14 cellular contexts compared by ENCODE assay signal in the genomic region with DNA sequence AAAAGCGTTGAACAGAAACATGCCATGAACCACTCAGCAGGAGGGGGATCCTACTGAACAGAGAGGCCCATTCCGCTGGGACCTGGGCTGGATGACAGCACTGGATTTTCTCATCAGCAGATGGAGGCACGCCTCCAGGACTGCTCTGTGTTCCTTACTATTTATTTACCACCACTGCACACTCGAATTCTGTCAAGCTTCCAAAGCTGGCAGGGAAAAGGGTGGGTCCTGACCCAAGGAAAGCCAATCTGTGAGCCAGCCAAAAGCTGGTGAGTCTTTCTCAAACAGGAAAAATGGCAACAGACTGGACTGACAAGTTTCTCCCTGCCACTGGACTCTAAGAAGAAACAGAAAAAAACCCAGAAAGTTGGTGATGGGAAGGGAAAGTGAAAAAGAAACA. TPM values are rescaled to one million over a fixed set of nuclear protein-coding genes. Genes with fewer than 3 reads are reported as not detected.
DNase-seq lines count a peak whose midpoint lies in the region; ATAC-seq and TF ChIP-seq lines count a peak whose summit lies in the region.
"Had no signal": no experiment of that assay in that cellular context is flagged by ENCODE, and none has a peak within 500 bp of the region (broad histone marks: within the 10 kb centered on the region; RNA-seq: fewer than 3 reads in every experiment).

No MANE protein-coding gene starts in this region.

- H3K27me3 Mint-ChIP-seq in CD4-positive, CD25-positive, alpha-beta regulatory T cell: no peaks in the 10 kb centered on the region
- no peaks in the 10 kb centered on the region for H3K27me3 Mint-ChIP-seq in activated naive CD8-positive, alpha-beta T cell treated with anti-CD3 and anti-CD28 coated beads, Interleukin-2, amount 10 ng/mL, durations not matched to agents 7 days and 5 days

- no peak for TF ChIP-seq CTCF in mucosa of descending colon (IDR thresholded peaks at IDR 0.05)

- in situ Hi-C loops in G401 (cut with HindIII; ENCODE audit: low sequenced_read_pairs): no loop called here

- peaks cover 4% of the 10 kb centered on the region for H3K4me1 ChIP-seq in CD4-positive, CD25-positive, alpha-beta regulatory T cell (ENCODE audit: control insufficient read depth, insufficient read depth, low read length, poor library complexity, severe bottlenecking)
- no peaks in the 10 kb centered on the region for H3K4me1 ChIP-seq in mucosa of descending colon (ENCODE audit: low read depth)

- intact Hi-C loops in mucosa of descending colon (cut with DNase I, micrococcal nuclease): no loop called here

- no peak for ATAC-seq in CD4-positive, CD25-positive, alpha-beta regulatory T cell (ENCODE audit: low read depth in 2 of 2)
- ATAC-seq in activated naive CD8-positive, alpha-beta T cell treated with anti-CD3 and anti-CD28 coated beads, Interleukin-2, amount 10 ng/mL, durations not matched to agents 7 days and 5 days (ENCODE audit: low read depth): no peak
- ATAC-seq in mucosa of descending colon (peak; percentile 61), GM19324 (IDR thresholded peaks at IDR 0.05; ENCODE audit: low FRiP score, unreplicated experiment) (no peak), GM18517 (IDR thresholded peaks at IDR 0.05; ENCODE audit: unreplicated experiment) (no peak)
- ATAC-seq: GM23338 had no signal

- H3K4me3 Mint-ChIP-seq in CD4-positive, CD25-positive, alpha-beta regulatory T cell: no peak overlapping the region
- H3K4me3 Mint-ChIP-seq in activated naive CD8-positive, alpha-beta T cell treated with anti-CD3 and anti-CD28 coated beads, Interleukin-2, amount 10 ng/mL, durations not matched to agents 7 days and 5 days: no peak overlapping the region
- H3K4me3 Mint-ChIP-seq: GM23338, nephron progenitor cell had no signal

- H3K27me3 ChIP-seq in CD4-positive, CD25-positive, alpha-beta regulatory T cell (ENCODE audit: control insufficient read depth, insufficient read depth, low read length): no peaks in the 10 kb centered on the region

- peaks cover 35 to 62% (median 46%) of the 10 kb centered on the region in 4 donors for H3K4me1 Mint-ChIP-seq in CD4-positive, CD25-positive, alpha-beta regulatory T cell
- peaks cover 28% of the 10 kb centered on the region for H3K4me1 Mint-ChIP-seq in activated naive CD8-positive, alpha-beta T cell treated with anti-CD3 and anti-CD28 coated beads, Interleukin-2, amount 10 ng/mL, durations not matched to agents 7 days and 5 days
- H3K4me1 Mint-ChIP-seq: GM23338, nephron progenitor cell had no signal

- H3K4me3 ChIP-seq in CD4-positive, CD25-positive, alpha-beta regulatory T cell (ENCODE audit: low read depth, low read length): no peak overlapping the region
- no peak overlapping the region for H3K4me3 ChIP-seq in mucosa of descending colon
- H3K4me3 ChIP-seq: GM23338 had no signal

- peaks cover 0 to 1% (median 0%) of the 10 kb centered on the region in 7 donors for H3K9me3 Mint-ChIP-seq in CD4-positive, CD25-positive, alpha-beta regulatory T cell
- H3K9me3 Mint-ChIP-seq in activated naive CD8-positive, alpha-beta T cell treated with anti-CD3 and anti-CD28 coated beads, Interleukin-2, amount 10 ng/mL, durations not matched to agents 7 days and 5 days: no peaks in the 10 kb centered on the region
- H3K9me3 Mint-ChIP-seq: GM23338, nephron progenitor cell had no signal

- peaks cover 89% of the 10 kb centered on the region for H3K36me3 ChIP-seq in CD4-positive, CD25-positive, alpha-beta regulatory T cell (ENCODE audit: control insufficient read depth, insufficient read depth, low read length)
- H3K36me3 ChIP-seq in mucosa of descending colon (ENCODE audit: low read depth): no peaks in the 10 kb centered on the region

- no peak for DNase-seq in CD4-positive, CD25-positive, alpha-beta regulatory T cell
- DNase-seq in G401 (ENCODE audit: low spot score): peak; percentile 35
- no peak for DNase-seq in activated naive CD8-positive, alpha-beta T cell treated with anti-CD3 and anti-CD28 coated beads, Interleukin-2, amount 10 ng/mL, durations not matched to agents 7 days and 5 days
- DNase-seq in mucosa of descending colon: peak in 1 of 3 donors; percentile 16
- DNase-seq in Kasumi-1 (lab: John Stamatoyannopoulos, UW): no peak
- no peak for DNase-seq in COLO829 (ENCODE audit: low spot score)
- DNase-seq: activated CD4-positive, alpha-beta T cell treated with anti-CD3 and anti-CD28 coated beads for 1 hour; activated naive CD4-positive, alpha-beta T cell treated with anti-CD3 and anti-CD28 coated beads, Interleukin-2, amount 50 U/mL, for 16 hours; NCI-H774; nephron progenitor cell; SK-N-SH had no signal

- peaks cover 54% of the 10 kb centered on the region for H3K36me3 Mint-ChIP-seq in CD4-positive, CD25-positive, alpha-beta regulatory T cell
- peaks cover 58% of the 10 kb centered on the region for H3K36me3 Mint-ChIP-seq in activated naive CD8-positive, alpha-beta T cell treated with anti-CD3 and anti-CD28 coated beads, Interleukin-2, amount 10 ng/mL, durations not matched to agents 7 days and 5 days

- POLR2A ChIA-PET in activated naive CD8-positive, alpha-beta T cell treated with anti-CD3 and anti-CD28 coated beads, Interleukin-2, amount 10 ng/mL, durations not matched to agents 7 days and 5 days (lab: Charles Lee): no interaction called here

- H3K27ac ChIP-seq in CD4-positive, CD25-positive, alpha-beta regulatory T cell (ENCODE audit: insufficient read depth, low read length, poor library complexity, severe bottlenecking): no peak overlapping the region

- H3K9me3 ChIP-seq in CD4-positive, CD25-positive, alpha-beta regulatory T cell (ENCODE audit: control insufficient read depth in 2 of 2, low read length in 2 of 2): no peaks in the 10 kb centered on the region
- no peaks in the 10 kb centered on the region for H3K9me3 ChIP-seq in mucosa of descending colon
- H3K9me3 ChIP-seq: SK-N-SH had no signal

- peak overlapping the region; percentile 40 to 72 (median 45) for H3K27ac Mint-ChIP-seq in CD4-positive, CD25-positive, alpha-beta regulatory T cell
- H3K27ac Mint-ChIP-seq in activated naive CD8-positive, alpha-beta T cell treated with anti-CD3 and anti-CD28 coated beads, Interleukin-2, amount 10 ng/mL, durations not matched to agents 7 days and 5 days: peak overlapping the region; percentile 82
- H3K27ac Mint-ChIP-seq: GM23338, nephron progenitor cell had no signal

RNA-seq across cellular contexts. Expression of a gene that starts 37.8 kb away (rescaled TPM):
- 209 TPM for total RNA-seq in CD4-positive, CD25-positive, alpha-beta regulatory T cell
- 100 to 1,000 TPM; 327 to 424 (median 362) TPM for polyA plus RNA-seq in CD4-positive, CD25-positive, alpha-beta regulatory T cell
- total RNA-seq in G401 (2014; rRNA removed; shearing (Covaris generic)): 0.85 TPM in 1 of 2 replicates, not detected in the other
- total RNA-seq in activated naive CD8-positive, alpha-beta T cell treated with anti-CD3 and anti-CD28 coated beads, Interleukin-2, amount 10 ng/mL, durations not matched to agents 7 days and 5 days: 100 to 1,000 TPM; 154 to 157 TPM
- total RNA-seq in mucosa of descending colon: 10 to 100 TPM; 68.5 to 83.0 (median 73.2) TPM

Comparison
In these comparisons a context has a peak if more than half of its experiments do, and no peak if none do; other contexts are left out.
1. RNA of a gene that starts 37.8 kb away (total RNA-seq): 209 TPM in CD4-positive, CD25-positive, alpha-beta regulatory T cell (single experiment), 154 to 157 TPM in activated naive CD8-positive, alpha-beta T cell treated with anti-CD3 and anti-CD28 coated beads, Interleukin-2, amount 10 ng/mL, durations not matched to agents 7 days and 5 days and 68.5 to 83.0 TPM in mucosa of descending colon; 0.85 TPM in G401; every median in the first group is over 10 times any median in the second.